Comparison of ENCODE assay signal across 7 cellular contexts in the genomic region with DNA sequence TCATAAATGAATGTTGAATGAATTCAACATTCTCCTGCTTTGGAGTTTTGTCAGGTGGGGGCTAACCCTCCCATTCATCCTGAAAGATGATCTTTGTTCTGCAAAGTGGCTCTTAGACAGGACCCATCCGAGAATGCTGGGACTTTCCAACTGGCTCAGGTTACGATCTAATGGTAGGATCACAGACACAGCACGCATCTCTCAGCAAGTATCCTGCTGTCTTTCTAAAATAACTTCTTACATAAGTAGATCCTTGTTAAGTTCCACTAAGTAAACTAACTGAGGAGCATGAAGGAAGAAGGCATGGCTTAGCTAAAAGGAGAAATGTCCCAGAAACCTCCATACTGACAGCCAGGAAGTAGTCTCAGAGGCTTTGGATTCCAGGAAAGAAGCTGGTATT. TPM values are rescaled to one million over a fixed set of nuclear protein-coding genes. Genes with fewer than 3 reads are reported as not detected.
DNase-seq lines count a peak whose midpoint lies in the region; ATAC-seq and TF ChIP-seq lines count a peak whose summit lies in the region.

No MANE protein-coding gene starts in this region.

- in situ Hi-C loops in brain microvascular endothelial cell (cut with HindIII; ENCODE audit: low pct_ligation_motif_present, low sequenced_read_pairs) = no loop called here

- H3K27me3 Mint-ChIP-seq in type B pancreatic cell = no peaks in the 10 kb centered on the region

- H3K36me3 Mint-ChIP-seq in type B pancreatic cell = no peaks in the 10 kb centered on the region

- peak overlapping the region; percentile 70 for H3K27ac Mint-ChIP-seq in type B pancreatic cell

- peak; percentile 38 for ATAC-seq in left lobe of liver

- H3K4me3 ChIP-seq in HUES48 (ENCODE audit: low read depth, low read length) (no peak overlapping the region), brain microvascular endothelial cell (ENCODE audit: low read depth, low read length) (no peak overlapping the region)

- peak overlapping the region; percentile 48 for H3K4me3 Mint-ChIP-seq in type B pancreatic cell

- H3K9me3 ChIP-seq in HUES48 (ENCODE audit: control insufficient read depth, insufficient read depth, low read length) = peaks cover 7% of the 10 kb centered on the region; the same call in 1 of the 2 replicates

- H3K36me3 ChIP-seq in HUES48 (ENCODE audit: control insufficient read depth, insufficient read depth, low read length) = no peaks in the 10 kb centered on the region
- H3K36me3 ChIP-seq in brain microvascular endothelial cell (replicated peaks) = no peaks in the 10 kb centered on the region

- H3K4me1 Mint-ChIP-seq in type B pancreatic cell (ENCODE audit: unreplicated experiment) = peaks cover 16% of the 10 kb centered on the region

- peak overlapping the region; percentile 56 for H3K27ac ChIP-seq in HUES48 (ENCODE audit: low read depth, low read length)
- peak overlapping the region; percentile 48 for H3K27ac ChIP-seq in brain microvascular endothelial cell

- H3K27me3 ChIP-seq in HUES48 (ENCODE audit: control insufficient read depth, insufficient read depth, low read length) (no peaks in the 10 kb centered on the region), brain microvascular endothelial cell (replicated peaks) (no peaks in the 10 kb centered on the region)

- peak; percentile 68 for DNase-seq in brain microvascular endothelial cell
- DNase-seq in left lobe of liver (ENCODE audit: low spot score) = no peak
- DNase-seq in type B pancreatic cell (ENCODE audit: extremely low spot score, unreplicated experiment) = no peak
- no peak for DNase-seq in DMS153 (lab: John Stamatoyannopoulos, UW)
- DNase-seq in globus pallidus (ENCODE audit: low spot score) = no peak
- no peak for DNase-seq in GM10266 (ENCODE audit: extremely low spot score)

- H3K4me1 ChIP-seq in HUES48 (ENCODE audit: control insufficient read depth, insufficient read depth, low read length) = peaks cover 17% of the 10 kb centered on the region

- peaks cover 8% of the 10 kb centered on the region for H3K9me3 Mint-ChIP-seq in type B pancreatic cell

- H3K9ac ChIP-seq in HUES48 (ENCODE audit: low read depth, low read length) = no peak overlapping the region

- TF ChIP-seq CTCF in brain microvascular endothelial cell (IDR thresholded peaks at IDR 0.05; ENCODE audit: low read depth, low read length, missing control alignments) (no peak), type B pancreatic cell (conservative IDR thresholded peaks at IDR 0.05) (no peak), GM10266 (IDR thresholded peaks at IDR 0.05; ENCODE audit: control insufficient read depth, insufficient read depth, low read depth, missing control alignments) (no peak)

RNA-seq across cellular contexts. Expression of a gene that starts 23.7 kb away (rescaled TPM):
- total RNA-seq in left lobe of liver = 263 TPM
- total RNA-seq in type B pancreatic cell (ENCODE audit: low replicate concordance) = 6.5 and 6.9 TPM in 2 replicates

RNA-seq across cellular contexts. Expression of a gene that starts 26.0 kb away (rescaled TPM):
- not detected for total RNA-seq in left lobe of liver
- not detected in 2 replicates for total RNA-seq in type B pancreatic cell (ENCODE audit: low replicate concordance)

RNA-seq across cellular contexts. Expression of a gene that starts 54.0 kb away (rescaled TPM):
- total RNA-seq in left lobe of liver (0.28 TPM), type B pancreatic cell (ENCODE audit: low replicate concordance) (24.7 and 123 TPM in 2 replicates)

Comparison
In these comparisons a context has a peak if more than half of its experiments do, and no peak if none do; other contexts are left out.
1. RNA of a gene that starts 23.7 kb away (total RNA-seq): 263 TPM in left lobe of liver (single experiment); 6.5 to 6.9 TPM in type B pancreatic cell; every median in the first group is over 10 times any median in the second.
2. RNA of a gene that starts 54.0 kb away (total RNA-seq): 24.7 to 123 TPM in type B pancreatic cell; 0.28 TPM in left lobe of liver (single experiment); every median in the first group is over 10 times any median in the second.